ENCODE assay signal across 25 cellular contexts in genomic region chr7:134375206-134375605, GRCh38.
"Had no signal": no experiment of that assay in that cellular context is flagged by ENCODE, and none has a peak within 500 bp of the region (broad histone marks: within the 10 kb centered on the region; RNA-seq: fewer than 3 reads in every experiment).

No MANE protein-coding gene starts in this region.

- H2AFZ ChIP-seq: parathyroid adenoma had no signal

- H3K9me3 ChIP-seq: esophagus muscularis mucosa, gastroesophageal sphincter, psoas muscle, spleen had no signal

- H3K9ac ChIP-seq: parathyroid adenoma had no signal

- H3K4me1 ChIP-seq: esophagus muscularis mucosa, gastroesophageal sphincter, parathyroid adenoma, psoas muscle, spleen had no signal

- H3K27ac ChIP-seq: epithelial cell of prostate, esophagus muscularis mucosa, gastroesophageal sphincter, parathyroid adenoma, psoas muscle, spleen had no signal

- FAIRE-seq: endometrium, urothelium cell line had no signal

- DNase-seq: cortex of kidney; effector memory CD4-positive, alpha-beta T cell; glutamatergic neuron; immature natural killer cell; left colon; left ventricle myocardium superior; mesendoderm; naive thymus-derived CD4-positive, alpha-beta T cell; nephron progenitor cell; psoas muscle; spleen; stimulated activated CD4-positive, alpha-beta T cell treated with anti-CD3 and anti-CD28 coated beads, Interleukin-15, amount 100 ng/mL, for 24 hours; stimulated activated CD4-positive, alpha-beta T cell treated with anti-CD3 and anti-CD28 coated beads, Interleukin-1b, Interleukin-23, amount 100 ng/mL, for 48 hours; stimulated activated CD4-positive, alpha-beta T cell treated with anti-CD3 and anti-CD28 coated beads, Interleukin-4, amount 100 ng/mL, for 4 hours; stimulated activated naive B cell treated with anti-CD40 and anti-IgM and Interleukin-4, amounts not matched to agents 10 μg/mL and 1 μg/mL and 100 μg/mL, for 72 hours; stimulated activated naive CD8-positive, alpha-beta T cell treated with anti-CD3 and anti-CD28 coated beads, Interleukin-15, amount 100 ng/mL, for 72 hours; substantia nigra had no signal

- H3K4me3 ChIP-seq: esophagus muscularis mucosa, gastroesophageal sphincter, lung, psoas muscle, spleen had no signal

- H3K36me3 ChIP-seq: esophagus muscularis mucosa, gastroesophageal sphincter, spleen had no signal

- ATAC-seq: gastroesophageal sphincter; left ventricle myocardium superior; naive thymus-derived CD4-positive, alpha-beta T cell; psoas muscle; sciatic nerve; stimulated activated naive B cell treated with anti-CD40 and anti-IgM and Interleukin-4, amounts not matched to agents 10 μg/mL and 1 μg/mL and 100 μg/mL, for 72 hours; stimulated activated naive CD8-positive, alpha-beta T cell treated with anti-CD3 and anti-CD28 coated beads, Interleukin-15, amount 100 ng/mL, for 72 hours had no signal

- H3K79me2 ChIP-seq: parathyroid adenoma had no signal
